Comparison of ENCODE assay signal across 25 cellular contexts in genomic region chr7:4215176-4215720, GRCh38.
"Had no signal": no experiment of that assay in that cellular context is flagged by ENCODE, and none has a peak within 500 bp of the region (broad histone marks: within the 10 kb centered on the region; RNA-seq: fewer than 3 reads in every experiment).

No MANE protein-coding gene starts in this region.

- H3K4me3 Mint-ChIP-seq: effector memory CD8-positive, alpha-beta T cell; memory B cell; naive thymus-derived CD8-positive, alpha-beta T cell; nephron progenitor cell had no signal

- H3K9me3 Mint-ChIP-seq: naive thymus-derived CD8-positive, alpha-beta T cell; nephron progenitor cell had no signal

- H3K4me3 ChIP-seq: esophagus squamous epithelium, lung, pancreas, right lobe of liver, stomach, thyroid gland had no signal

- H3K4me1 Mint-ChIP-seq: memory B cell had no signal

- H3K27me3 ChIP-seq: esophagus squamous epithelium, pancreas, right lobe of liver, stomach, thyroid gland had no signal

- H3K4me1 ChIP-seq: pancreas, right lobe of liver, stomach, thyroid gland had no signal

- H3K27ac Mint-ChIP-seq: effector memory CD8-positive, alpha-beta T cell; memory B cell; naive thymus-derived CD8-positive, alpha-beta T cell; nephron progenitor cell; progenitor cell of endocrine pancreas had no signal

- DNase-seq: cortex of kidney; effector memory CD8-positive, alpha-beta T cell; erythroblast; esophagus squamous epithelium; foreskin melanocyte; glutamatergic neuron; hypothalamus; midbrain; naive thymus-derived CD8-positive, alpha-beta T cell; nephron progenitor cell; occipital lobe; pancreas; small intestine; stimulated activated CD4-positive, alpha-beta T cell treated with anti-CD3 and anti-CD28 coated beads, Interleukin-15, amount 100 ng/mL, for 24 hours; stimulated activated CD4-positive, alpha-beta T cell treated with anti-CD3 and anti-CD28 coated beads, Interleukin-4, amount 100 ng/mL, for 1 hour; stimulated activated CD8-positive, alpha-beta memory T cell treated with anti-CD3 and anti-CD28 coated beads, Interleukin-4, amount 100 ng/mL, for 48 hours; stimulated activated naive CD4-positive, alpha-beta T cell treated with Interleukin-2 at 50 U/mL for 16 hours; stomach; thyroid gland; trophoblast cell had no signal

- H3K36me3 Mint-ChIP-seq: memory B cell; naive thymus-derived CD8-positive, alpha-beta T cell had no signal

- ATAC-seq: effector memory CD8-positive, alpha-beta T cell; left lobe of liver; naive thymus-derived CD8-positive, alpha-beta T cell; pancreas had no signal

- H3K9me3 ChIP-seq: esophagus squamous epithelium, pancreas, right lobe of liver, stomach, thyroid gland had no signal

- H3K27ac ChIP-seq: esophagus squamous epithelium, pancreas, right lobe of liver, stomach, thyroid gland had no signal

- H3K27me3 Mint-ChIP-seq: effector memory CD8-positive, alpha-beta T cell; memory B cell; progenitor cell of endocrine pancreas had no signal

- H3K36me3 ChIP-seq: esophagus squamous epithelium, pancreas, right lobe of liver, thyroid gland had no signal
